Comparison of ENCODE assay signal across 37 cellular contexts in genomic region chr5:11815916-11816315, GRCh38.
"Had no signal": no experiment of that assay in that cellular context is flagged by ENCODE, and none has a peak within 500 bp of the region (broad histone marks: within the 10 kb centered on the region; RNA-seq: fewer than 3 reads in every experiment).

No MANE protein-coding gene starts in this region.

- H3K36me3 Mint-ChIP-seq: activated CD4-positive, alpha-beta memory T cell treated with anti-CD3 and anti-CD28 coated beads for 36 hours; activated CD8-positive, alpha-beta memory T cell treated with anti-CD3 and anti-CD28 coated beads, Interleukin-2, amount 10 ng/mL, durations not matched to agents 7 days and 5 days; activated naive CD4-positive, alpha-beta T cell treated with anti-CD3 and anti-CD28 coated beads, Interleukin-2, amount 50 U/mL, for 24 hours; activated naive CD8-positive, alpha-beta T cell treated with anti-CD3 and anti-CD28 coated beads for 36 hours; brain had no signal

- H3K27me3 Mint-ChIP-seq: activated CD4-positive, alpha-beta memory T cell treated with anti-CD3 and anti-CD28 coated beads for 36 hours; activated CD4-positive, alpha-beta T cell treated with anti-CD3 and anti-CD28 coated beads for 36 hours; activated CD4-positive, alpha-beta T cell treated with anti-CD3 and anti-CD28 coated beads, Interleukin-2, amount 10 ng/mL, durations not matched to agents 24 days and 14 days; activated CD8-positive, alpha-beta memory T cell treated with anti-CD3 and anti-CD28 coated beads, Interleukin-2, amount 10 ng/mL, durations not matched to agents 7 days and 5 days; activated naive CD4-positive, alpha-beta T cell treated with anti-CD3 and anti-CD28 coated beads, Interleukin-2, amount 50 U/mL, for 24 hours; activated naive CD8-positive, alpha-beta T cell treated with anti-CD3 and anti-CD28 coated beads for 36 hours; activated naive CD8-positive, alpha-beta T cell treated with anti-CD3 and anti-CD28 coated beads, Interleukin-2, amount 50 U/mL, for 24 hours; brain; T-helper 17 cell had no signal

- H3K27ac Mint-ChIP-seq: activated CD4-positive, alpha-beta memory T cell treated with anti-CD3 and anti-CD28 coated beads for 36 hours; activated CD4-positive, alpha-beta T cell treated with anti-CD3 and anti-CD28 coated beads for 36 hours; activated CD4-positive, alpha-beta T cell treated with anti-CD3 and anti-CD28 coated beads, Interleukin-2, amount 10 ng/mL, durations not matched to agents 24 days and 14 days; activated CD8-positive, alpha-beta memory T cell treated with anti-CD3 and anti-CD28 coated beads, Interleukin-2, amount 10 ng/mL, durations not matched to agents 7 days and 5 days; activated CD8-positive, alpha-beta T cell treated with anti-CD3 and anti-CD28 coated beads, Interleukin-2, amount 10 ng/mL, durations not matched to agents 7 days and 5 days; activated naive CD4-positive, alpha-beta T cell treated with anti-CD3 and anti-CD28 coated beads for 36 hours; activated naive CD4-positive, alpha-beta T cell treated with anti-CD3 and anti-CD28 coated beads, Interleukin-2, amount 50 U/mL, for 24 hours; activated naive CD8-positive, alpha-beta T cell treated with anti-CD3 and anti-CD28 coated beads for 36 hours; activated naive CD8-positive, alpha-beta T cell treated with anti-CD3 and anti-CD28 coated beads, Interleukin-2, amount 50 U/mL, for 24 hours; activated T-helper 1 cell treated with anti-CD3 and anti-CD28 coated beads, Interleukin-12 subunit alpha, Interleukin-12 subunit beta, Interleukin-2, Interleukin-4 antibody, amounts not matched to agents 30 ng/mL and 10 ng/mL and 1 ng/mL, durations not matched to agents 14 hours and 24 hours and 36 hours; activated T-helper 2 cell treated with anti-CD3 and anti-CD28 coated beads, Interferon-gamma antibody, Interleukin-2, Interleukin-4, amounts not matched to agents 10 μg/mL and 5 μg/mL and 100 μg/mL, durations not matched to agents 14 hours and 24 hours and 36 hours; brain; T-helper 17 cell; T-helper 2 cell treated with Interferon-gamma antibody and Interleukin-4, amounts not matched to agents 5 μg/mL and 100 μg/mL, for 36 hours had no signal

- H3K4me3 Mint-ChIP-seq: activated CD4-positive, alpha-beta memory T cell treated with anti-CD3 and anti-CD28 coated beads for 36 hours; activated CD4-positive, alpha-beta T cell treated with anti-CD3 and anti-CD28 coated beads for 36 hours; activated CD4-positive, alpha-beta T cell treated with anti-CD3 and anti-CD28 coated beads, Interleukin-2, amount 10 ng/mL, durations not matched to agents 24 days and 14 days; activated CD8-positive, alpha-beta memory T cell treated with anti-CD3 and anti-CD28 coated beads, Interleukin-2, amount 10 ng/mL, durations not matched to agents 7 days and 5 days; activated CD8-positive, alpha-beta T cell treated with anti-CD3 and anti-CD28 coated beads, Interleukin-2, amount 10 ng/mL, durations not matched to agents 7 days and 5 days; activated naive CD4-positive, alpha-beta T cell treated with anti-CD3 and anti-CD28 coated beads for 36 hours; activated naive CD4-positive, alpha-beta T cell treated with anti-CD3 and anti-CD28 coated beads, Interleukin-2, amount 50 U/mL, for 24 hours; activated naive CD8-positive, alpha-beta T cell treated with anti-CD3 and anti-CD28 coated beads for 36 hours; activated naive CD8-positive, alpha-beta T cell treated with anti-CD3 and anti-CD28 coated beads, Interleukin-2, amount 50 U/mL, for 24 hours; activated T-helper 1 cell treated with anti-CD3 and anti-CD28 coated beads, Interleukin-12 subunit alpha, Interleukin-12 subunit beta, Interleukin-2, Interleukin-4 antibody, amounts not matched to agents 30 ng/mL and 10 ng/mL and 1 ng/mL, durations not matched to agents 14 hours and 24 hours and 36 hours; brain; T-helper 17 cell; T-helper 2 cell treated with Interferon-gamma antibody and Interleukin-4, amounts not matched to agents 5 μg/mL and 100 μg/mL, for 36 hours had no signal

- H3K9me3 Mint-ChIP-seq: activated CD4-positive, alpha-beta T cell treated with anti-CD3 and anti-CD28 coated beads, Interleukin-2, amount 10 ng/mL, durations not matched to agents 24 days and 14 days; activated naive CD4-positive, alpha-beta T cell treated with anti-CD3 and anti-CD28 coated beads for 36 hours; activated naive CD4-positive, alpha-beta T cell treated with anti-CD3 and anti-CD28 coated beads, Interleukin-2, amount 50 U/mL, for 24 hours; activated T-helper 1 cell treated with anti-CD3 and anti-CD28 coated beads, Interleukin-12 subunit alpha, Interleukin-12 subunit beta, Interleukin-2, Interleukin-4 antibody, amounts not matched to agents 30 ng/mL and 10 ng/mL and 1 ng/mL, durations not matched to agents 14 hours and 24 hours and 36 hours; activated T-helper 2 cell treated with anti-CD3 and anti-CD28 coated beads, Interferon-gamma antibody, Interleukin-2, Interleukin-4, amounts not matched to agents 10 μg/mL and 5 μg/mL and 100 μg/mL, durations not matched to agents 14 hours and 24 hours and 36 hours had no signal

- H3K4me3 ChIP-seq: adrenal gland, breast epithelium, cardiac muscle cell, colonic mucosa had no signal

- ATAC-seq: activated CD4-positive, alpha-beta T cell treated with anti-CD3 and anti-CD28 coated beads for 36 hours; activated CD8-positive, alpha-beta memory T cell treated with anti-CD3 and anti-CD28 coated beads, Interleukin-2, amount 10 ng/mL, durations not matched to agents 7 days and 5 days; activated CD8-positive, alpha-beta T cell treated with anti-CD3 and anti-CD28 coated beads, Interleukin-2, amount 10 ng/mL, durations not matched to agents 7 days and 5 days; activated naive CD8-positive, alpha-beta T cell treated with anti-CD3 and anti-CD28 coated beads, Interleukin-2, amount 50 U/mL, for 24 hours; esophagus mucosa; T-helper 17 cell had no signal

- H3K9me3 ChIP-seq: adrenal gland, breast epithelium, colonic mucosa had no signal

- H3K27ac ChIP-seq: adrenal gland, breast epithelium, cardiac muscle cell, colonic mucosa, epithelial cell of prostate had no signal

- H3K4me1 ChIP-seq: adrenal gland, breast epithelium, colonic mucosa had no signal

- H3K27me3 ChIP-seq: adrenal gland, breast epithelium, cardiac muscle cell, colonic mucosa had no signal

- FAIRE-seq: endometrium, endothelial cell of umbilical vein, frontal cortex had no signal

- H3K4me1 Mint-ChIP-seq: activated CD4-positive, alpha-beta T cell treated with anti-CD3 and anti-CD28 coated beads for 36 hours; activated CD4-positive, alpha-beta T cell treated with anti-CD3 and anti-CD28 coated beads, Interleukin-2, amount 10 ng/mL, durations not matched to agents 24 days and 14 days; activated CD8-positive, alpha-beta memory T cell treated with anti-CD3 and anti-CD28 coated beads, Interleukin-2, amount 10 ng/mL, durations not matched to agents 7 days and 5 days; activated naive CD4-positive, alpha-beta T cell treated with anti-CD3 and anti-CD28 coated beads, Interleukin-2, amount 50 U/mL, for 24 hours; activated naive CD8-positive, alpha-beta T cell treated with anti-CD3 and anti-CD28 coated beads for 36 hours; activated naive CD8-positive, alpha-beta T cell treated with anti-CD3 and anti-CD28 coated beads, Interleukin-2, amount 50 U/mL, for 24 hours; T-helper 17 cell had no signal

- DNase-seq: activated CD4-positive, alpha-beta memory T cell treated with anti-CD3 and anti-CD28 coated beads for 36 hours; activated CD4-positive, alpha-beta T cell treated with anti-CD3 and anti-CD28 coated beads for 36 hours; activated CD4-positive, alpha-beta T cell treated with anti-CD3 and anti-CD28 coated beads, Interleukin-2, amount 10 ng/mL, durations not matched to agents 24 days and 14 days; activated CD4-positive, CD25-positive, alpha-beta regulatory T cell; activated CD4-positive, CD25-positive, alpha-beta regulatory T cell treated with anti-CD3 and anti-CD28 coated beads, Interleukin-2, amount 50 U/mL, for 72 hours; activated CD8-positive, alpha-beta memory T cell treated with anti-CD3 and anti-CD28 coated beads, Interleukin-2, amount 10 ng/mL, durations not matched to agents 7 days and 5 days; activated CD8-positive, alpha-beta memory T cell treated with anti-CD3 and anti-CD28 coated beads, Interleukin-2, amount 50 U/mL, for 4 hours; activated CD8-positive, alpha-beta T cell treated with anti-CD3 and anti-CD28 coated beads, Interleukin-2, amount 10 ng/mL, durations not matched to agents 7 days and 5 days; activated effector memory CD4-positive, alpha-beta T cell treated with anti-CD3 and anti-CD28 coated beads, Interleukin-2, amount 50 U/mL, for 16 hours; activated naive CD4-positive, alpha-beta T cell treated with anti-CD3 and anti-CD28 coated beads for 36 hours; activated naive CD8-positive, alpha-beta T cell treated with anti-CD3 and anti-CD28 coated beads for 36 hours; activated naive CD8-positive, alpha-beta T cell treated with anti-CD3 and anti-CD28 coated beads, Interleukin-2, amount 50 U/mL, for 24 hours; activated T-cell treated with anti-CD3 and anti-CD28 coated beads, Interleukin-2, amount 50 U/mL, for 1 hour; activated T-cell treated with anti-CD3 and anti-CD28 coated beads, Interleukin-2, amount 50 U/mL, for 48 hours; adrenal gland; amygdala; aorta; central memory CD4-positive, alpha-beta T cell; cerebellar nuclear complex; colonic mucosa; effector CD8-positive, alpha-beta T cell; foreskin fibroblast; T-helper 1 cell; T-helper 17 cell; T1000 had no signal

- H3K36me3 ChIP-seq: adrenal gland, breast epithelium, cardiac muscle cell, colonic mucosa had no signal
